Comparison of ENCODE assay signal across 25 cellular contexts in the genomic region with DNA sequence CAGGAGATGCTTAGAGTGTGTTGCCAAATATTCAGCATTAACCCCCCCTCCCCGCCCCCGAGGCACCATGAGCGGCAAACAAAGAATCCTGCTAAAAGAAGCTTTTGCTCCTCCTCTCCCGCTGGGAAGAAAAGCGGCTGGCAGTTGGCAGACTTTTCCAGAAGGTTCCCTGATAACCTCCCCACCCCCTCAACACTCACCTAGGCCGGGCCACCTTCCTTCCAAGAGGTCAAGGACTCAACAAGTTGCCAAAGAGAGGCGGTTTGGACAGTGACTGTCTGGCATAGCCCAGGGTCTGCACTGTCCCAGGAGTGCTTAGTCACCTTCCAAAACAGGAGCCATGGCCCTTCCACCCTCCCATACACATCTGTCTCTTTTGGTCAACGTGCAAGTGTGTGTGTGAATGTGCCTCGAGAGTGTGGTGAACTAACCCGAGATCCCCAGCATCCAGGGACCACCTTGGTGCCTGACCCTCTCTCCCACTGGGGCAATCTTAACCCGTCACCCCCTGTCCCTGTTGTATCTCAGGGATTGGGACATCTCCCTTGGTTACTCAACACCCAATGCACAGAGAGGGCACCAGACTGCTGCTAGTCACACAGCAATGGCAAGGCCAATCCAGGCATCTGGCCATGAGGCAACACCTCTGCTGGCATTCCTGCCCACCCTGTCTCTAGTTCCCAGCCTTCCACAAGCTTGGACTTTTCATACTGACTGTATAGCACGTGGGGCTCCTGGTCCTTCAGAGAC. TPM values are rescaled to one million over a fixed set of nuclear protein-coding genes. Genes with fewer than 3 reads are reported as not detected.
DNase-seq lines count a peak whose midpoint lies in the region; ATAC-seq and TF ChIP-seq lines count a peak whose summit lies in the region.
"Had no signal": no experiment of that assay in that cellular context is flagged by ENCODE, and none has a peak within 500 bp of the region (broad histone marks: within the 10 kb centered on the region; RNA-seq: fewer than 3 reads in every experiment).

No MANE protein-coding gene starts in this region.

- H4K20me1 ChIP-seq in GM23338 (replicated peaks; ENCODE audit: insufficient read depth) = no peaks in the 10 kb centered on the region

- H3K36me3 Mint-ChIP-seq in GM23338 (ENCODE audit: low read depth) = no peaks in the 10 kb centered on the region
- H3K36me3 Mint-ChIP-seq: immature natural killer cell had no signal

- H3F3A ChIP-seq in GM23338 (replicated peaks; ENCODE audit: low read depth) = no peaks in the 10 kb centered on the region

- DNase-seq in GM23338 (ENCODE audit: low spot score) = no peak
- DNase-seq in SK-N-MC (ENCODE audit: low read depth, low spot score) = no peak
- DNase-seq in tibial artery = no peak
- no peak for DNase-seq in NCI-H446 (lab: John Stamatoyannopoulos, UW)
- DNase-seq: activated CD4-positive, alpha-beta memory T cell treated with anti-CD3 and anti-CD28 coated beads, Interleukin-2, amount 10 ng/mL, durations not matched to agents 7 days and 5 days; activated CD4-positive, CD25-positive, alpha-beta regulatory T cell; activated naive CD4-positive, alpha-beta T cell treated with Interleukin-2 at 50 U/mL for 16 hours; dermis blood vessel endothelial cell; DMS79 treated with DMSO at 0.1 percent for 48 hours; GOT3; heart right ventricle; immature natural killer cell; NCI-H1105 treated with DMSO at 0.1 percent for 48 hours; NCI-H2081; NCI-H510A treated with DMSO at 0.1 percent for 48 hours; nephron progenitor cell; stimulated activated CD4-positive, alpha-beta T cell treated with anti-CD3 and anti-CD28 coated beads, Interleukin-1b, Interleukin-23, amount 100 ng/mL, for 48 hours had no signal

- H3K79me2 ChIP-seq in GM23338 (replicated peaks; ENCODE audit: insufficient read depth) = no peaks in the 10 kb centered on the region

- H3K4me2 ChIP-seq in GM23338 = no peak overlapping the region

- no peak overlapping the region for H3K9ac ChIP-seq in SK-N-MC (ENCODE audit: insufficient read length)
- H3K9ac ChIP-seq in iPS-20b (ENCODE audit: low read depth, low read length) = 0 out of 2 replicates have a peak overlapping the region, but pooled peaks have one; percentile 12
- peak overlapping the region; percentile 14 to 57 (median 51) for H3K9ac ChIP-seq in skeletal muscle tissue (ENCODE audit: low read depth in 1 of 3, low read length in 3 of 3)

- peaks cover 25% of the 10 kb centered on the region for H3K4me1 Mint-ChIP-seq in GM23338
- H3K4me1 Mint-ChIP-seq: activated CD4-positive, alpha-beta memory T cell treated with anti-CD3 and anti-CD28 coated beads, Interleukin-2, amount 10 ng/mL, durations not matched to agents 7 days and 5 days; immature natural killer cell had no signal

- H3K27me3 ChIP-seq in GM23338 (ENCODE audit: insufficient read depth) (no peaks in the 10 kb centered on the region), iPS-20b (ENCODE audit: insufficient read depth, low read length) (no peaks in the 10 kb centered on the region), skeletal muscle tissue (ENCODE audit: control insufficient read depth in 3 of 3, insufficient read depth in 3 of 3, low read length in 3 of 3) (no peaks in the 10 kb centered on the region), tibial artery (peaks cover 0 to 10% of the 10 kb centered on the region in 2 donors)
- H3K27me3 ChIP-seq: heart right ventricle, vagina had no signal

- no peak for ATAC-seq in GM23338
- no peak for ATAC-seq in GM18517 (IDR thresholded peaks at IDR 0.05; ENCODE audit: unreplicated experiment)
- ATAC-seq: heart right ventricle had no signal

- H2AFZ ChIP-seq in GM23338 = peak overlapping the region; percentile 91; the same call in 1 of the 2 replicates

- TF ChIP-seq CTCF in GM23338 (conservative IDR thresholded peaks at IDR 0.05; ENCODE audit: low read depth in 2 of 2) (no peak), tibial artery (IDR thresholded peaks at IDR 0.05) (no peak)

- no peaks in the 10 kb centered on the region for H3K9me2 ChIP-seq in GM23338 (ENCODE audit: insufficient read depth)

- H3K4me3 Mint-ChIP-seq in GM23338 = no peak overlapping the region
- H3K4me3 Mint-ChIP-seq: activated CD4-positive, alpha-beta memory T cell treated with anti-CD3 and anti-CD28 coated beads, Interleukin-2, amount 10 ng/mL, durations not matched to agents 7 days and 5 days; immature natural killer cell; nephron progenitor cell had no signal

- H3K27me3 Mint-ChIP-seq in GM23338 (ENCODE audit: insufficient read depth, low read depth, poor library complexity) = peaks cover 11% of the 10 kb centered on the region

- H3K4me3 ChIP-seq in GM23338 (no peak overlapping the region), SK-N-MC (no peak overlapping the region), iPS-20b (ENCODE audit: low read length) (no peak overlapping the region), skeletal muscle tissue (ENCODE audit: low read length in 3 of 3) (peak overlapping the region in 1 of 3 donors; percentile 29), tibial artery (no peak overlapping the region)
- H3K4me3 ChIP-seq: heart right ventricle, skin epidermis, vagina had no signal

- no peaks in the 10 kb centered on the region; the same call in 2 of the 3 replicates for H3K9me3 Mint-ChIP-seq in GM23338
- H3K9me3 Mint-ChIP-seq: activated CD4-positive, alpha-beta memory T cell treated with anti-CD3 and anti-CD28 coated beads, Interleukin-2, amount 10 ng/mL, durations not matched to agents 7 days and 5 days; immature natural killer cell; nephron progenitor cell had no signal

- intact Hi-C loops in tibial artery (cut with DNase I; ENCODE audit: low total_unique reads) = no loop called here

- H3K4me1 ChIP-seq in GM23338 (ENCODE audit: insufficient read depth) = no peaks in the 10 kb centered on the region; the same call in 1 of the 2 replicates
- peaks cover 9% of the 10 kb centered on the region; the same call in 1 of the 2 replicates for H3K4me1 ChIP-seq in iPS-20b (ENCODE audit: insufficient read depth, low read length)
- peaks cover 9 to 21% (median 12%) of the 10 kb centered on the region in 3 donors for H3K4me1 ChIP-seq in skeletal muscle tissue (ENCODE audit: control insufficient read depth in 3 of 3, insufficient read depth in 3 of 3, low read length in 3 of 3)
- H3K4me1 ChIP-seq in tibial artery = peaks cover 0 to 7% (median 0%) of the 10 kb centered on the region in 4 donors
- H3K4me1 ChIP-seq: heart right ventricle, vagina had no signal

- peak overlapping the region; percentile 30; the same call in 1 of the 2 replicates for H3K27ac Mint-ChIP-seq in GM23338
- H3K27ac Mint-ChIP-seq: activated CD4-positive, alpha-beta memory T cell treated with anti-CD3 and anti-CD28 coated beads, Interleukin-2, amount 10 ng/mL, durations not matched to agents 7 days and 5 days; immature natural killer cell; nephron progenitor cell had no signal

- no peak overlapping the region for H3K27ac ChIP-seq in GM23338 (ENCODE audit: low read depth)
- H3K27ac ChIP-seq in SK-N-MC = peak overlapping the region; percentile 36; the same call in 1 of the 2 replicates
- H3K27ac ChIP-seq in iPS-20b (ENCODE audit: low read length) = no peak overlapping the region
- H3K27ac ChIP-seq in skeletal muscle tissue (ENCODE audit: low read depth, low read length) = peak overlapping the region; percentile 51
- H3K27ac ChIP-seq in tibial artery = no peak overlapping the region
- H3K27ac ChIP-seq: heart right ventricle, skin epidermis, vagina had no signal

- H3K36me3 ChIP-seq in GM23338 (ENCODE audit: insufficient read depth) (no peaks in the 10 kb centered on the region), SK-N-MC (ENCODE audit: insufficient read depth, low read length) (no peaks in the 10 kb centered on the region), iPS-20b (ENCODE audit: insufficient read depth, low read depth, low read length) (no peaks in the 10 kb centered on the region), skeletal muscle tissue (ENCODE audit: control insufficient read depth in 3 of 3, insufficient read depth in 3 of 3, low read length in 3 of 3) (no peaks in the 10 kb centered on the region), tibial artery (no peaks in the 10 kb centered on the region)
- H3K36me3 ChIP-seq: heart right ventricle, vagina had no signal

- H3K9me3 ChIP-seq in SK-N-MC (ENCODE audit: low read depth, low read length) (no peaks in the 10 kb centered on the region), iPS-20b (ENCODE audit: insufficient read depth, low read depth, low read length) (no peaks in the 10 kb centered on the region), skeletal muscle tissue (ENCODE audit: control insufficient read depth in 3 of 3, low read length in 3 of 3) (no peaks in the 10 kb centered on the region), tibial artery (no peaks in the 10 kb centered on the region)
- H3K9me3 ChIP-seq: heart right ventricle, vagina had no signal

TF ChIP-seq in GM23338, 12 proteins besides CTCF, POLR2A, EP300 and RAD21 (continues in another document):
- no peak for TF ChIP-seq JUNB (IDR thresholded peaks at IDR 0.05; ENCODE audit: unreplicated experiment)
- TF ChIP-seq POLR2AphosphoS5 (IDR thresholded peaks at IDR 0.05; ENCODE audit: low read depth) = no peak

RNA-seq across cellular contexts. Expression of gene CAMK2A, which starts 18.9 kb away (rescaled TPM):
- not detected in 2 replicates for total RNA-seq in GM23338 (2014; rRNA removed; shearing (Covaris generic))
- 0.18 TPM in 1 of 2 replicates, not detected in the other for polyA plus RNA-seq in GM23338 (2016; fragmentation: Nextera tagmentation; extraction: Ambion mirVana)
- 45.9 TPM for total RNA-seq in skeletal muscle tissue
- total RNA-seq: activated CD4-positive, alpha-beta memory T cell treated with anti-CD3 and anti-CD28 coated beads, Interleukin-2, amount 10 ng/mL, durations not matched to agents 7 days and 5 days; dermis blood vessel endothelial cell; endothelial cell of umbilical vein; progenitor cell of endocrine pancreas had no signal
- polyA plus RNA-seq: endothelial cell of umbilical vein, immature natural killer cell, liver had no signal

RNA-seq across cellular contexts. Expression of gene ARSI, which starts 32.0 kb away (rescaled TPM):
- total RNA-seq in GM23338 (2014; rRNA removed; shearing (Covaris generic)) = 6.9 and 7.1 TPM in 2 replicates
- polyA plus RNA-seq in GM23338 (2016; fragmentation: Nextera tagmentation; extraction: Ambion mirVana) = 0.99 and 1.6 TPM in 2 replicates
- 9.9 TPM for total RNA-seq in skeletal muscle tissue
- total RNA-seq: activated CD4-positive, alpha-beta memory T cell treated with anti-CD3 and anti-CD28 coated beads, Interleukin-2, amount 10 ng/mL, durations not matched to agents 7 days and 5 days; progenitor cell of endocrine pancreas had no signal
- polyA plus RNA-seq: immature natural killer cell had no signal

Comparison
In these comparisons a context has a peak if more than half of its experiments do, and no peak if none do; other contexts are left out.
1. H3K27ac ChIP-seq: peak in SK-N-MC (single experiment) and skeletal muscle tissue (single experiment); none in GM23338 (single experiment), iPS-20b (single experiment) and tibial artery (0 of 2).
2. RNA of gene CAMK2A, which starts 18.9 kb away (total RNA-seq): 45.9 TPM in skeletal muscle tissue (single experiment); not detected in GM23338; every median in the first group is over 10 times any median in the second.